In the genomic region with DNA sequence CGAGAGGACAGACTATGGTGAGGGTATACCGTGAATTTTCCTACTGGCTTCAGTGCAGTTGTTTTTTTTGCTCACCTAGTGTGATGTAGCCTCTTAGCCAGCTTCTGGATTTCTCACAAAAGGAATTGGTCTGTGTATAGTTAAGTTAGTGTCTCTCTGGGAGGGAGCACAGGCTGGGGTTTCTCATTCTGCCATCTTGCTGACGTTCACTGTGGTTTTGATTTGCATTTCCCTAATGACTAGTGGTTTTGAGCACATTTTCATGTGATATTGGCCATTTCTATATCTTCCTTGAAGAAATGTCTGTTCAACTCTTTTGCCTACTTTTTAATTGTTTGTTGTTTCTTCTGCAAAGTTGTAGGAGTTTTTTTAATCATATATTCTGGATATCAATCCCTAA, we compare ENCODE assay signal across 23 cellular contexts. TPM values are rescaled to one million over a fixed set of nuclear protein-coding genes. Genes with fewer than 3 reads are reported as not detected.
DNase-seq lines count a peak whose midpoint lies in the region; ATAC-seq, FAIRE-seq and TF ChIP-seq lines count a peak whose summit lies in the region.
"Had no signal": no experiment of that assay in that cellular context is flagged by ENCODE, and none has a peak within 500 bp of the region (broad histone marks: within the 10 kb centered on the region; RNA-seq: fewer than 3 reads in every experiment).

No MANE protein-coding gene starts in this region.

- H2AFZ ChIP-seq in GM12878 (ENCODE audit: control insufficient read depth, low read depth, low read length) = no peak overlapping the region

- TF ChIP-seq POLR2A in GM12891 (IDR thresholded peaks at IDR 0.05; ENCODE audit: low read depth, low read length) (no peak), GM12878 (IDR thresholded peaks at IDR 0.05; ENCODE audit: low read depth, low read length) (no peak)

- intact Hi-C loops in GM12878 (cut with micrococcal nuclease; ENCODE audit: unreplicated experiment) = no loop called here

- DNase-seq in GM12891 (ENCODE audit: insufficient read length, low spot score) (no peak), GM12878 (ENCODE audit: low read depth, low spot score) (no peak), SIG-M5 (lab: John Stamatoyannopoulos, UW) (no peak), omental fat pad (ENCODE audit: low spot score) (no peak), dedifferentiated amniotic fluid mesenchymal stem cell (ENCODE audit: extremely low spot score) (no peak), NCI-H2029 treated with DMSO at 0.1 percent for 48 hours (lab: John Stamatoyannopoulos, UW) (no peak)
- DNase-seq: activated CD4-positive, CD25-positive, alpha-beta regulatory T cell; activated CD8-positive, alpha-beta memory T cell treated with anti-CD3 and anti-CD28 coated beads, Interleukin-2, amount 10 ng/mL, durations not matched to agents 7 days and 5 days; activated gamma-delta T cell treated with Interleukin-2 at 50 U/mL for 16 hours; foreskin keratinocyte; HFFc6; left ventricle myocardium superior; MV-4-11; NCI-H2107; NCI-H748 treated with DMSO at 0.1 percent for 48 hours; RPMI8226; spleen; stimulated activated naive CD8-positive, alpha-beta T cell treated with anti-CD3 and anti-CD28 coated beads, Interleukin-15, Interleukin-2, amounts not matched to agents 100 U/mL and 50 U/mL, for 24 hours had no signal

- no TSS peak for BruUV-seq in GM12878 (replicated peaks; lab: Mats Ljungman, UMichigan)

- peak; percentile 44 for ATAC-seq in GM19452 (IDR thresholded peaks at IDR 0.05; ENCODE audit: unreplicated experiment)
- peak; percentile 45 for ATAC-seq in HG03159 (IDR thresholded peaks at IDR 0.05; ENCODE audit: unreplicated experiment)
- peak; percentile 66 for ATAC-seq in GM12878
- no peak for ATAC-seq in omental fat pad (ENCODE audit: low FRiP score)
- ATAC-seq: activated CD8-positive, alpha-beta memory T cell treated with anti-CD3 and anti-CD28 coated beads, Interleukin-2, amount 10 ng/mL, durations not matched to agents 7 days and 5 days; foreskin keratinocyte; HepG2; left ventricle myocardium superior; stimulated activated naive CD8-positive, alpha-beta T cell treated with anti-CD3 and anti-CD28 coated beads, Interleukin-15, Interleukin-2, amounts not matched to agents 100 U/mL and 50 U/mL, for 24 hours had no signal

- no peak overlapping the region for H3K27ac ChIP-seq in GM12878 (ENCODE audit: control insufficient read depth, insufficient read depth)
- H3K27ac ChIP-seq: foreskin keratinocyte, spleen had no signal

- peaks cover 22% of the 10 kb centered on the region for H3K9me3 ChIP-seq in GM12878 (replicated peaks; ENCODE audit: control insufficient read depth, insufficient read depth, low read length)
- H3K9me3 ChIP-seq: spleen had no signal

- H3K36me3 ChIP-seq in GM12878 (ENCODE audit: control insufficient read depth in 2 of 2, insufficient read depth in 2 of 2, low read length in 1 of 2) = peaks cover 4 to 5% of the 10 kb centered on the region in 2 experiments
- H3K36me3 ChIP-seq: spleen had no signal

- no peak overlapping the region for H3K4me3 ChIP-seq in GM12878
- H3K4me3 ChIP-seq: spleen had no signal

- no peak overlapping the region for H3K9ac ChIP-seq in GM12878 (ENCODE audit: control insufficient read depth, insufficient read depth, low read length)

- RAD21 ChIA-PET in GM12878 (lab: Charles Lee; ENCODE audit: unreplicated experiment) = interaction anchor here (1.0 to 2.5 kb wide), 4 partner anchors 12 to 41 kb away, joined by 3 to 19 read pairs (median 4); no protein-coding TSS in a partner anchor

- peak; percentile 35 to 50; a peak in 2 of 4 replicates for TF ChIP-seq EP300 in GM12878 (IDR thresholded peaks at IDR 0.05; ENCODE audit: borderline replicate concordance in 1 of 2, control insufficient read depth in 1 of 2, low read depth in 2 of 2, low read length in 2 of 2)

- CTCF ChIA-PET in GM12878 (lab: Yijun Ruan, JAX) = no interaction called here

- WGBS in GM12878 (ENCODE audit: insufficient coverage, insufficient replicate concordance, low lambda C conversion rate, missing lambda C conversion rate) = 20% methylated on average over 3 of the region's 3 CpGs

- POLR2A ChIA-PET in GM12878 (lab: Charles Lee) = no interaction called here

- peaks cover 28% of the 10 kb centered on the region for H3K79me2 ChIP-seq in GM12878 (ENCODE audit: control insufficient read depth, insufficient read depth, low read length)

- H3K4me1 ChIP-seq in GM12878 (ENCODE audit: control insufficient read depth, insufficient read depth, low read length) = peaks cover 13% of the 10 kb centered on the region
- H3K4me1 ChIP-seq: foreskin keratinocyte had no signal

- H3K27me3 ChIP-seq in GM12878 (replicated peaks in 1 of 2; ENCODE audit: control insufficient read depth in 2 of 2, insufficient read depth in 2 of 2, low read length in 1 of 2) = no peaks in the 10 kb centered on the region
- H3K27me3 ChIP-seq: spleen had no signal

- H4K20me1 ChIP-seq in GM12878 (ENCODE audit: control insufficient read depth, insufficient read depth) = no peaks in the 10 kb centered on the region

- no peak for TF ChIP-seq RAD21 in GM12878 (IDR thresholded peaks at IDR 0.05; ENCODE audit: insufficient read depth, low read depth, low read length)

- in situ Hi-C loops in GM12878 (cut with MboI) = no loop called here

- no peak overlapping the region for H3K4me2 ChIP-seq in GM12878 (ENCODE audit: control insufficient read depth, insufficient read depth)

- FAIRE-seq in GM12891 (lab: Jason Lieb, UNC) (peak; percentile 85), GM12878 (lab: Jason Lieb, UNC) (peak; percentile 27)
- FAIRE-seq: astrocyte, endometrium, HepG2 had no signal

- TF ChIP-seq CTCF in GM12878 (IDR thresholded peaks at IDR 0.05 in 2 of 3, conservative IDR thresholded peaks at IDR 0.05 in 1 of 3; ENCODE audit: control insufficient read depth in 2 of 3, extremely low read depth in 1 of 3, insufficient read depth in 1 of 3, low read depth in 3 of 3, low read length in 3 of 3) (no peak), omental fat pad (IDR thresholded peaks at IDR 0.05) (no peak)

- SMC1A ChIA-PET in GM12878 (lab: Charles Lee; ENCODE audit: uncharacterized antibody, unreplicated experiment) = interaction anchor here (1.7 to 22.2 kb wide), 5 partner anchors 12 to 42 kb away, joined by 10 to 394 read pairs (median 46); no protein-coding TSS in a partner anchor

TF ChIP-seq in GM12891, 5 proteins besides CTCF, POLR2A, EP300 and RAD21:
- TF ChIP-seq SPI1 (IDR thresholded peaks at IDR 0.05; ENCODE audit: low read depth, low read length) (no peak), POU2F2 (IDR thresholded peaks at IDR 0.05; ENCODE audit: low read depth, low read length) (peak; percentile 92)

TF ChIP-seq in GM12878, 131 proteins besides CTCF, POLR2A, EP300 and RAD21 (continues in another document):
- TF ChIP-seq NR2C2 (IDR thresholded peaks at IDR 0.05; ENCODE audit: borderline replicate concordance, control insufficient read depth, insufficient read length, low read depth) = no peak
- TF ChIP-seq PAX8 (IDR thresholded peaks at IDR 0.05) = no peak
- no peak for TF ChIP-seq SMAD1 (IDR thresholded peaks at IDR 0.05; ENCODE audit: low read depth, partially characterized antibody)
- TF ChIP-seq MYB (IDR thresholded peaks at IDR 0.05; ENCODE audit: borderline replicate concordance, low read depth, low read length) = no peak

RNA-seq across cellular contexts. Expression of a gene that starts 2.2 kb away (rescaled TPM):
- polyA plus RNA-seq in GM12891 (2012; ENCODE audit: low read depth, missing spikeins) = 14.8 TPM
- total RNA-seq in GM12878 (2013; cell fraction: nucleolus; rRNA removed) = 126 and 130 TPM in 2 replicates
- total RNA-seq in GM12878 (2014; rRNA removed) (40.9 and 50.5 TPM in 2 replicates), GM12878 (2014; rRNA removed; fragmentation: Illumina TruSeq; extraction: Trizol) (57.6 and 58.8 TPM in 2 replicates), GM12878 (2021) (41.9 and 49.8 TPM in 2 replicates), omental fat pad (10 to 100 TPM; 10.7 to 21.6 (median 15.2) TPM)
- 18.9 TPM for polyA plus RNA-seq in GM12878 (2011; ENCODE audit: low read depth)
- polyA plus RNA-seq in GM12878 (2011; rRNA removed) (100 and 126 TPM in 2 replicates), GM12878 (2014; fragmentation: Illumina TruSeq; extraction: Trizol) (75.1 and 112 TPM in 2 replicates), GM12878 (2014; fragmentation: Nextera tagmentation; extraction: Ambion mirVana) (10 to 100 TPM; 68.0 to 79.5 TPM), GM12878 (2014; rRNA removed) (40.6 and 50.0 TPM in 2 replicates), GM12878 (2016; fragmentation: Nextera tagmentation; extraction: Ambion mirVana) (10 to 100 TPM; 48.5 to 53.5 TPM)
- polyA plus RNA-seq in GM12878 (2011; cell fraction: cytosol; rRNA removed) = 49.2 and 59.8 TPM in 2 replicates
- 32.9 and 37.0 TPM in 2 replicates for polyA plus RNA-seq in GM12878 (2011; cell fraction: nucleus; rRNA removed)
- polyA plus RNA-seq in GM12878 (2012) = 18.5 and 26.0 TPM in 2 replicates
- polyA minus RNA-seq in GM12878 (2011; rRNA and poly(A)+ RNA removed) = 63.2 and 76.4 TPM in 2 replicates
- polyA minus RNA-seq in GM12878 (2011; cell fraction: cytosol; rRNA and poly(A)+ RNA removed) = 14.0 and 20.2 TPM in 2 replicates
- 45.3 and 52.9 TPM in 2 replicates for polyA minus RNA-seq in GM12878 (2011; cell fraction: nucleus; rRNA and poly(A)+ RNA removed)
- total RNA-seq: astrocyte, HepG2, HFFc6 had no signal
- polyA plus RNA-seq: HepG2 had no signal

RNA-seq across cellular contexts. Expression of a gene that starts 30.9 kb away (rescaled TPM):
- polyA plus RNA-seq in GM12891 (2012; ENCODE audit: low read depth, missing spikeins) = 2.4 TPM
- total RNA-seq in GM12878 (2013; cell fraction: nucleolus; rRNA removed) = 20.8 and 24.7 TPM in 2 replicates
- total RNA-seq in GM12878 (2014; rRNA removed) (8.4 and 9.7 TPM in 2 replicates), GM12878 (2014; rRNA removed; fragmentation: Illumina TruSeq; extraction: Trizol) (5.1 and 5.3 TPM in 2 replicates), GM12878 (2021) (7.4 and 7.8 TPM in 2 replicates), omental fat pad (not detected)
- polyA plus RNA-seq in GM12878 (2011; ENCODE audit: low read depth) = 2.3 TPM
- polyA plus RNA-seq in GM12878 (2011; rRNA removed) (12.0 and 12.4 TPM in 2 replicates), GM12878 (2014; fragmentation: Illumina TruSeq; extraction: Trizol) (5.6 and 6.2 TPM in 2 replicates), GM12878 (2014; fragmentation: Nextera tagmentation; extraction: Ambion mirVana) (1 to 10 TPM; 1.3 to 1.8 TPM), GM12878 (2014; rRNA removed) (7.9 and 8.2 TPM in 2 replicates), GM12878 (2016; fragmentation: Nextera tagmentation; extraction: Ambion mirVana) (1 to 10 TPM; 6.6 to 7.5 TPM)
- 15.0 and 17.7 TPM in 2 replicates for polyA plus RNA-seq in GM12878 (2011; cell fraction: cytosol; rRNA removed)
- polyA plus RNA-seq in GM12878 (2011; cell fraction: nucleus; rRNA removed) = 12.5 and 16.8 TPM in 2 replicates
- polyA plus RNA-seq in GM12878 (2012) = 4.5 and 7.5 TPM in 2 replicates
- polyA minus RNA-seq in GM12878 (2011; rRNA and poly(A)+ RNA removed) = 45.2 and 60.4 TPM in 2 replicates
- 9.6 and 15.1 TPM in 2 replicates for polyA minus RNA-seq in GM12878 (2011; cell fraction: cytosol; rRNA and poly(A)+ RNA removed)
- 20.7 and 37.2 TPM in 2 replicates for polyA minus RNA-seq in GM12878 (2011; cell fraction: nucleus; rRNA and poly(A)+ RNA removed)
- total RNA-seq: astrocyte, foreskin keratinocyte, HepG2, HFFc6 had no signal
- polyA plus RNA-seq: HepG2 had no signal

Comparison
In these comparisons a context has a peak if more than half of its experiments do, and no peak if none do; other contexts are left out.
1. RNA of a gene that starts 30.9 kb away (total RNA-seq): 5.1 to 24.7 TPM in GM12878; not detected in omental fat pad; every median in the first group is over 4 times any median in the second.